Comparison of ENCODE assay signal across 10 cellular contexts in the genomic region with DNA sequence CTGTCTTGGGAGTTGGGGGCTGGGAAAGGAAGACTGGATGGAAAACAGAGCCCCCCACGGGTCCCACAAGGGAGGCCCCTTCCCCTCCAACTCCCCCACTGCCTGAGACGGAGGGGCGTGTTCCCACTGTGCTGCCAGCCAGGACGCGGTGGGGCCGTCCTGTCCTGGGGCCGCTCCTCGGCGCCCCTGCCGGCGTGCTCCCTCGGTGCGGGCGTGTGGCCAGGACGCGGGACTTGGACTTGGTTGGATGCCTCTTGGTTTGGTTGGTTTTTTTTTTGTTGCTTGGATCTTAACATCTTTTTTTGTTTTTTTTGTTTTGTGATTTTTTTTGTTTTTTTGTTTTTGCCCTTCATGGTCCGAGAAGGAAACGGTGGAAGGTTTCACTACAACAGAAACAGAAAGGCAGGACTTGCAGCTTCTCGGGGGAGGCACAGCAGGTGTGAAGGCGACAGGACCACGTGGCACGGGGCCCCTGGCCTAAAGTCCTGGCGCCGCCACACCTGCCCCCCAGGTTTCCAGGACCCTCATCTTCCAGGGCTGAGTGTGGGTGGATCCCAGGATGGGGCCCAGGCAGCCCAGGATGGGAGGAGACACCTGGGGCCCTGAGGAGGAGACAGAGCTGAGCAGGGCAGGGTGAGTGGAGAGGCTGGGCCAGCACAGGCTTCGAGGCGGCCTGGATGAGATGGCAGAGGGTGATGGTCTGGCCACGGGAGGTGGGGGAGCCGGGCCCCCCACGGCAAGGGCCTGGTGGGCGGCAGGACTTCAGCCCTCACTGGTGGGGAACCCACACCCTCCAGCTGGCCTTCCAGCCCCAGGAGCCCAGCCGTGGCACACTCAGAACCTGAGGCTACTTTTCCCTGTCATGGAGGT. TPM values are rescaled to one million over a fixed set of nuclear protein-coding genes. Genes with fewer than 3 reads are reported as not detected.
DNase-seq lines count a peak whose midpoint lies in the region; ATAC-seq, FAIRE-seq and TF ChIP-seq lines count a peak whose summit lies in the region.
"Had no signal": no experiment of that assay in that cellular context is flagged by ENCODE, and none has a peak within 500 bp of the region (broad histone marks: within the 10 kb centered on the region; RNA-seq: fewer than 3 reads in every experiment).

No MANE protein-coding gene starts in this region.

- no peaks in the 10 kb centered on the region for H3K9me3 Mint-ChIP-seq in HFFc6
- no peaks in the 10 kb centered on the region for H3K9me3 Mint-ChIP-seq in type B pancreatic cell
- H3K9me3 Mint-ChIP-seq: activated T-cell treated with anti-CD3 and anti-CD28 coated beads, Interleukin-2, amount 50 U/mL, for 24 hours had no signal

- TF ChIP-seq CTCF in HFFc6 (IDR thresholded peaks at IDR 0.05) (peak; percentile 64), coronary artery (IDR thresholded peaks at IDR 0.05) (no peak), type B pancreatic cell (conservative IDR thresholded peaks at IDR 0.05) (peak; percentile 33), GM13977 (IDR thresholded peaks at IDR 0.05; ENCODE audit: extremely low read depth, insufficient read depth, missing control alignments) (no peak)

- ATAC-seq in HG03159 (IDR thresholded peaks at IDR 0.05; ENCODE audit: unreplicated experiment): no peak

- H3K4me1 Mint-ChIP-seq in HFFc6 (ENCODE audit: low read depth) (peaks cover 6% of the 10 kb centered on the region; the same call in 1 of the 2 replicates), type B pancreatic cell (ENCODE audit: unreplicated experiment) (peaks cover 9% of the 10 kb centered on the region)

- DNase-seq in HFFc6: no peak
- DNase-seq in coronary artery (ENCODE audit: low spot score): no peak
- peak; percentile 76 for DNase-seq in iPS-NIHi11 (ENCODE audit: low spot score)
- DNase-seq in type B pancreatic cell (ENCODE audit: extremely low spot score, unreplicated experiment): no peak
- DNase-seq in RCC 7860 (ENCODE audit: low spot score): no peak
- no peak for DNase-seq in GM13977 (ENCODE audit: low spot score)
- DNase-seq: activated T-cell treated with anti-CD3 and anti-CD28 coated beads, Interleukin-2, amount 50 U/mL, for 24 hours; KG1; mesendoderm had no signal

- H3K27me3 Mint-ChIP-seq in HFFc6 (ENCODE audit: insufficient read depth) (peaks cover 2% of the 10 kb centered on the region; the same call in 1 of the 2 replicates), type B pancreatic cell (peaks cover 7% of the 10 kb centered on the region)

- in situ Hi-C loops in GM13977 (cut with MboI; ENCODE audit: low pct_unique_long_range_greater_than_20kb, low sequenced_read_pairs, unreplicated experiment): no loop called here

- H3K27ac ChIP-seq in coronary artery: no peak overlapping the region

- H3K36me3 Mint-ChIP-seq in HFFc6 (ENCODE audit: low read depth): no peaks in the 10 kb centered on the region
- no peaks in the 10 kb centered on the region for H3K36me3 Mint-ChIP-seq in type B pancreatic cell

- no peak for FAIRE-seq in RCC 7860 (lab: Jason Lieb, UNC)

- peak overlapping the region; percentile 16 for H3K4me3 ChIP-seq in coronary artery

- H3K27ac Mint-ChIP-seq in HFFc6 (no peak overlapping the region), type B pancreatic cell (peak overlapping the region; percentile 19)
- H3K27ac Mint-ChIP-seq: activated T-cell treated with anti-CD3 and anti-CD28 coated beads, Interleukin-2, amount 50 U/mL, for 24 hours had no signal

- H3K4me3 Mint-ChIP-seq in HFFc6: no peak overlapping the region
- H3K4me3 Mint-ChIP-seq in type B pancreatic cell: no peak overlapping the region
- H3K4me3 Mint-ChIP-seq: activated T-cell treated with anti-CD3 and anti-CD28 coated beads, Interleukin-2, amount 50 U/mL, for 24 hours had no signal

RNA-seq across cellular contexts. Expression of a gene that starts 16.1 kb away (rescaled TPM):
- total RNA-seq in HFFc6 (2021; fragmentation: NEBNext Ultra II Directional; extraction: Animal tissue kit (Norgen Biotek cat#: 25700)): 10 to 100 TPM; 11.1 to 13.8 (median 11.8) TPM
- 45.0 and 72.6 TPM in 2 replicates for total RNA-seq in type B pancreatic cell (ENCODE audit: low replicate concordance)

Comparison
In these comparisons a context has a peak if more than half of its experiments do, and no peak if none do; other contexts are left out.
1. CTCF ChIP-seq: peak in HFFc6 (single experiment) and type B pancreatic cell (single experiment); none in coronary artery (single experiment) and GM13977 (single experiment).